In the genomic region with DNA sequence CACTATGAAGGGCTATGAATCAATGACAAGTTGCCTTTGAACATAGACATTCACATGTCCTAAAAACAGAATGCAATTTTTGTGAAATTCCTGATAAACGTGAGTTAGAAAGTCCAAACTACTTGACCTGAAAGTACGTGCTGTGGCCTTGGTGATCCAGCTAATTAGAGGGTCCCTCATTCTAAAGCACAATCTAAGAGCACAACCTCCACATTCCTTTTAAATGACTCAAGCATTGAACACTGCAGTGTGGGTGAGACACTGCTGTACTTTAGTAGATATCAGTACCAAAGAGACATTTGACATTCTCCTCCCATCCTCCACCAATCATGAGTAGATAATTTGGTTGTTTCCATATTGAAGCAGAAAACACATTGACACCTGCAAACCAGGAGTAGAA, we compare ENCODE assay signal across 21 cellular contexts.
DNase-seq lines count a peak whose midpoint lies in the region; ATAC-seq and TF ChIP-seq lines count a peak whose summit lies in the region.
"Had no signal": no experiment of that assay in that cellular context is flagged by ENCODE, and none has a peak within 500 bp of the region (broad histone marks: within the 10 kb centered on the region; RNA-seq: fewer than 3 reads in every experiment).

No MANE protein-coding gene starts in this region.

- H3K9me3 ChIP-seq in smooth muscle cell (replicated peaks; ENCODE audit: low read depth) (no peaks in the 10 kb centered on the region), transverse colon (no peaks in the 10 kb centered on the region)
- no peaks in the 10 kb centered on the region for H3K9me3 ChIP-seq in naive thymus-derived CD4-positive, alpha-beta T cell (ENCODE audit: control insufficient read depth in 2 of 3, low read length in 3 of 3)

- no peaks in the 10 kb centered on the region for H3K79me2 ChIP-seq in smooth muscle cell (ENCODE audit: low read depth)

- ATAC-seq in naive thymus-derived CD4-positive, alpha-beta T cell, result no peak

- DNase-seq in HS-27A (ENCODE audit: low read depth) (peak; percentile 15), amniotic epithelial cell (ENCODE audit: low read depth) (peak; percentile 3), kidney tubule cell (ENCODE audit: low spot score) (peak; percentile 53), smooth muscle cell (lab: John Stamatoyannopoulos, UW; ENCODE audit: unreplicated experiment) (no peak), transverse colon (no peak), GM19240 (ENCODE audit: insufficient read length, low spot score) (no peak)
- DNase-seq in naive thymus-derived CD4-positive, alpha-beta T cell, result no peak
- DNase-seq: Calu3; CD4-positive, alpha-beta T cell; GF-D8; GOT3; MM.1S; NCI-H1105; NCI-H187; NCI-H2171; NCI-H446 treated with DMSO at 0.1 percent for 48 hours; NCI-H82; SHP77 had no signal

- POLR2A ChIA-PET in naive thymus-derived CD4-positive, alpha-beta T cell (lab: Charles Lee), result no interaction called here

- no peak overlapping the region for H3K4me3 Mint-ChIP-seq in naive thymus-derived CD4-positive, alpha-beta T cell
- H3K4me3 Mint-ChIP-seq: B cell; CD4-positive, alpha-beta T cell had no signal

- H3K36me3 Mint-ChIP-seq in naive thymus-derived CD4-positive, alpha-beta T cell, result no peaks in the 10 kb centered on the region

- H3K27me3 Mint-ChIP-seq in naive thymus-derived CD4-positive, alpha-beta T cell, result no peaks in the 10 kb centered on the region
- H3K27me3 Mint-ChIP-seq: B cell; CD4-positive, alpha-beta T cell had no signal

- in situ Hi-C loops in transverse colon (cut with MboI; ENCODE audit: low pct_ligation_motif_present in 1 of 4, low pct_unique_long_range_greater_than_20kb in 1 of 4, low sequenced_read_pairs in 3 of 4), result no loop called here

- no peak overlapping the region for H3K9ac ChIP-seq in smooth muscle cell (ENCODE audit: low read depth)
- H3K9ac ChIP-seq: KMS-11 had no signal

- TF ChIP-seq CTCF in smooth muscle cell (IDR thresholded peaks at IDR 0.05; ENCODE audit: borderline replicate concordance, insufficient read depth, poor library complexity, severe bottlenecking), result no peak
- no peak for TF ChIP-seq CTCF in transverse colon (IDR thresholded peaks at IDR 0.05)

- H3K4me1 Mint-ChIP-seq in naive thymus-derived CD4-positive, alpha-beta T cell, result no peaks in the 10 kb centered on the region
- H3K4me1 Mint-ChIP-seq: B cell had no signal

- no peaks in the 10 kb centered on the region for H4K20me1 ChIP-seq in smooth muscle cell (ENCODE audit: low read depth)

- no peak overlapping the region for H3K27ac Mint-ChIP-seq in naive thymus-derived CD4-positive, alpha-beta T cell
- H3K27ac Mint-ChIP-seq: B cell; CD4-positive, alpha-beta T cell had no signal

- H3K27me3 ChIP-seq in smooth muscle cell (ENCODE audit: low read depth) (no peaks in the 10 kb centered on the region), transverse colon (no peaks in the 10 kb centered on the region)
- H3K27me3 ChIP-seq in naive thymus-derived CD4-positive, alpha-beta T cell (ENCODE audit: control insufficient read depth in 2 of 2, insufficient read depth in 2 of 2, low read length in 2 of 2), result no peaks in the 10 kb centered on the region

- H3K9me3 Mint-ChIP-seq in naive thymus-derived CD4-positive, alpha-beta T cell, result peaks cover 0 to 31% (median 3%) of the 10 kb centered on the region in 11 donors
- H3K9me3 Mint-ChIP-seq: CD4-positive, alpha-beta T cell had no signal

- CTCF ChIA-PET in naive thymus-derived CD4-positive, alpha-beta T cell (lab: Charles Lee), result no interaction called here

- TF ChIP-seq EP300 in transverse colon (IDR thresholded peaks at IDR 0.05; ENCODE audit: low read depth), result no peak

- H3K4me1 ChIP-seq in smooth muscle cell (ENCODE audit: low read depth), result no peaks in the 10 kb centered on the region
- H3K4me1 ChIP-seq in transverse colon, result no peaks in the 10 kb centered on the region
- H3K4me1 ChIP-seq in naive thymus-derived CD4-positive, alpha-beta T cell (ENCODE audit: control insufficient read depth in 2 of 2, insufficient read depth in 2 of 2, low read length in 2 of 2), result no peaks in the 10 kb centered on the region

- H3K4me3 ChIP-seq in smooth muscle cell (no peak overlapping the region), transverse colon (no peak overlapping the region)
- H3K4me3 ChIP-seq in naive thymus-derived CD4-positive, alpha-beta T cell (ENCODE audit: low read length), result no peak overlapping the region

- TF ChIP-seq POLR2A in transverse colon (IDR thresholded peaks at IDR 0.05), result no peak

- peak overlapping the region; percentile 30 for H2AFZ ChIP-seq in smooth muscle cell (ENCODE audit: low read depth)

- H3K4me2 ChIP-seq in smooth muscle cell, result no peak overlapping the region
- H3K4me2 ChIP-seq: KMS-11 had no signal

- H3K36me3 ChIP-seq in smooth muscle cell (ENCODE audit: low read depth) (no peaks in the 10 kb centered on the region), transverse colon (no peaks in the 10 kb centered on the region)
- no peaks in the 10 kb centered on the region for H3K36me3 ChIP-seq in naive thymus-derived CD4-positive, alpha-beta T cell (ENCODE audit: control insufficient read depth in 2 of 3, insufficient read depth in 3 of 3, low read length in 3 of 3)

- no peaks in the 10 kb centered on the region for H3F3A ChIP-seq in smooth muscle cell (ENCODE audit: low read depth)

- H3K27ac ChIP-seq in smooth muscle cell (ENCODE audit: low read depth), result no peak overlapping the region
- H3K27ac ChIP-seq in transverse colon, result no peak overlapping the region
- H3K27ac ChIP-seq in naive thymus-derived CD4-positive, alpha-beta T cell (ENCODE audit: low read depth, low read length), result no peak overlapping the region
- H3K27ac ChIP-seq: HL-60, KMS-11 had no signal

- intact Hi-C loops in transverse colon (cut with DNase I; ENCODE audit: low total_unique reads), result loop anchor here (5.0 kb wide), 1 partner anchor 839 kb away; no protein-coding TSS in a partner anchor
- intact Hi-C loops in naive thymus-derived CD4-positive, alpha-beta T cell (cut with micrococcal nuclease), result no loop called here

- WGBS in smooth muscle cell (ENCODE audit: low lambda C conversion rate), result 33% methylated on average over 2 of the region's 2 CpGs
- 56 to 80% methylated on average over 2 of the region's 2 CpGs for WGBS in transverse colon (ENCODE audit: low coverage in 1 of 2), 2 donors

Comparison
In these comparisons a context has a peak if more than half of its experiments do, and no peak if none do; other contexts are left out.
1. DNase-seq: peak in HS-27A (single experiment), amniotic epithelial cell (single experiment) and kidney tubule cell (single experiment); none in smooth muscle cell (single experiment), transverse colon (single experiment), naive thymus-derived CD4-positive, alpha-beta T cell (0 of 9) and GM19240 (single experiment).